Comparison of ENCODE assay signal across 16 cellular contexts in the genomic region with DNA sequence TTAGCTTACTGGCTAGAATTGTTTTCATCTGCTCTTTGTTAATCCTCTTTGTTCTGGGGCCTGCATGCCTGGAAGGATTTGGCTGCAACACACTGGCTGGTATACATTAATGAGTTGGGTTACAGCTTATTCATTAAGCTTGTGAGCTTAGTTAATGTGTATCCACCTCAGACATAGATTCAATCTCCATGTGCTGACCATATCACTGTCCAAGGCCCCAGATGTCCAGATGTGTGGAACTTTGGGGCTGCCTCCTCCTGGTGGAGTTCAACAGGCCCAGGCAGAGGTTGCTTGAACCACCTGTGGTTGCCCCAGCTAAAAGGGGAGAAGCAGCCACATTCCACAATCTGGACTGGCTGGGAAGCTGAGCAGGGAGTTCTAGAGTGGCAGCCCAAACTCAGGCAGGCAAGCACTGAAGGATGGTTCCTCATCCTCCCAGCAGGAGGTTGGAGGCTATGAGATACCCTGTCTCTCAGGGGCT. TPM values are rescaled to one million over a fixed set of nuclear protein-coding genes. Genes with fewer than 3 reads are reported as not detected.
DNase-seq lines count a peak whose midpoint lies in the region; ATAC-seq lines count a peak whose summit lies in the region.
"Had no signal": no experiment of that assay in that cellular context is flagged by ENCODE, and none has a peak within 500 bp of the region (broad histone marks: within the 10 kb centered on the region; RNA-seq: fewer than 3 reads in every experiment).

No MANE protein-coding gene starts in this region.

- DNase-seq in NCI-H82 treated with DMSO at 0.1 percent for 48 hours (lab: John Stamatoyannopoulos, UW; ENCODE audit: unreplicated experiment) (peak; percentile 92), neuronal stem cell (ENCODE audit: low spot score) (peak; percentile 53), NCI-H748 (lab: John Stamatoyannopoulos, UW; ENCODE audit: unreplicated experiment) (no peak), NCI-H446 (lab: John Stamatoyannopoulos, UW) (no peak), sciatic nerve (ENCODE audit: low spot score) (no peak)
- DNase-seq: activated CD4-positive, alpha-beta memory T cell treated with anti-CD3 and anti-CD28 coated beads for 36 hours; body of pancreas; GF-D8; left ventricle myocardium superior; NCI-H1092; NCI-H510A had no signal

- no peaks in the 10 kb centered on the region for H3K27me3 ChIP-seq in neuronal stem cell (ENCODE audit: control insufficient read depth in 3 of 3, insufficient read depth in 3 of 3, low read depth in 1 of 3, low read length in 3 of 3)
- H3K27me3 ChIP-seq: body of pancreas had no signal

- no peak overlapping the region for H4K91ac ChIP-seq in neuronal stem cell (ENCODE audit: low read depth, low read length, poor library complexity)

- H3K79me1 ChIP-seq in neuronal stem cell (ENCODE audit: low read depth, low read length) = no peaks in the 10 kb centered on the region

- intact Hi-C loops in sciatic nerve (cut with DNase I) = no loop called here

- H2BK15ac ChIP-seq in neuronal stem cell (ENCODE audit: low read length) = no peak overlapping the region

- H3K36me3 ChIP-seq in neuronal stem cell (replicated peaks in 1 of 2; ENCODE audit: control insufficient read depth in 2 of 2, insufficient read depth in 2 of 2, low read length in 2 of 2) = peaks cover 5 to 37% of the 10 kb centered on the region in 2 donors

- H3K9ac ChIP-seq in neuronal stem cell (ENCODE audit: low read depth, low read length, poor library complexity) = no peak overlapping the region

- ATAC-seq in GM19025 (IDR thresholded peaks at IDR 0.05; ENCODE audit: low read depth, unreplicated experiment) = peak; percentile 57
- ATAC-seq in HG02938 (IDR thresholded peaks at IDR 0.05; ENCODE audit: unreplicated experiment) = peak; percentile 40
- ATAC-seq in sciatic nerve = no peak
- no peak for ATAC-seq in HG03469 (IDR thresholded peaks at IDR 0.05; ENCODE audit: unreplicated experiment)
- ATAC-seq: body of pancreas; left ventricle myocardium superior; natural killer cell treated with Interleukin-12 subunit alpha and Interleukin-12 subunit beta and Interleukin-15 and Interleukin-18, amount 100 ng/mL, for 72 hours had no signal

- peak overlapping the region; percentile 66 for H3K18ac ChIP-seq in neuronal stem cell (ENCODE audit: low read length)

- H2BK120ac ChIP-seq in neuronal stem cell (ENCODE audit: low read depth, low read length) = no peak overlapping the region

- H3K4me2 ChIP-seq in neuronal stem cell (ENCODE audit: insufficient read depth, low read length, poor library complexity, severe bottlenecking) = no peak overlapping the region

- peak overlapping the region; percentile 1 for H2AFZ ChIP-seq in neuronal stem cell (ENCODE audit: low read length)

- no peak overlapping the region for H3K4me3 ChIP-seq in neuronal stem cell (ENCODE audit: low read length in 2 of 2)
- H3K4me3 ChIP-seq: body of pancreas had no signal

- H3K4ac ChIP-seq in neuronal stem cell (ENCODE audit: low read length) = no peak overlapping the region

- peak overlapping the region; percentile 89 for H3K27ac ChIP-seq in neuronal stem cell (replicated peaks; ENCODE audit: low read length)
- H3K27ac ChIP-seq: body of pancreas, C4-2B had no signal

- no peak overlapping the region for H2AK5ac ChIP-seq in neuronal stem cell (ENCODE audit: low read depth, low read length)

- H3K23ac ChIP-seq in neuronal stem cell (ENCODE audit: low read depth, low read length, poor library complexity) = no peak overlapping the region

- H3K9me3 ChIP-seq in neuronal stem cell (replicated peaks in 1 of 2; ENCODE audit: control insufficient read depth in 2 of 2, insufficient read depth in 1 of 2, low read depth in 1 of 2, low read length in 2 of 2) = peaks cover 2 to 20% of the 10 kb centered on the region in 2 donors
- H3K9me3 ChIP-seq: body of pancreas had no signal

- peaks cover 0 to 7% of the 10 kb centered on the region in 2 donors for H3K4me1 ChIP-seq in neuronal stem cell (ENCODE audit: control insufficient read depth in 2 of 2, insufficient read depth in 1 of 2, low read depth in 1 of 2, low read length in 2 of 2)

- H2BK12ac ChIP-seq in neuronal stem cell (ENCODE audit: low read length) = no peak overlapping the region

- no peak overlapping the region for H3K14ac ChIP-seq in neuronal stem cell (ENCODE audit: low read length)

- H2BK5ac ChIP-seq in neuronal stem cell (ENCODE audit: low read length) = no peak overlapping the region

- no peak overlapping the region for H4K8ac ChIP-seq in neuronal stem cell (ENCODE audit: low read depth, low read length)

RNA-seq across cellular contexts. Expression of a gene that starts 5.4 kb away (rescaled TPM):
- 11.7 TPM for polyA plus RNA-seq in neuronal stem cell (2013, experiment 1 of 2)
- polyA plus RNA-seq in neuronal stem cell (2013, experiment 2 of 2) = 12.2 TPM
- total RNA-seq in sciatic nerve = 0.31 TPM

Comparison
In these comparisons a context has a peak if more than half of its experiments do, and no peak if none do; other contexts are left out.
1. ATAC-seq: peak in GM19025 (single experiment) and HG02938 (single experiment); none in sciatic nerve (single experiment) and HG03469 (single experiment).
2. DNase-seq: peak in NCI-H82 treated with DMSO at 0.1 percent for 48 hours (single experiment) and neuronal stem cell (single experiment); none in NCI-H748 (single experiment), NCI-H446 (0 of 2) and sciatic nerve (single experiment).